22 cellular contexts compared by ENCODE assay signal in the genomic region with DNA sequence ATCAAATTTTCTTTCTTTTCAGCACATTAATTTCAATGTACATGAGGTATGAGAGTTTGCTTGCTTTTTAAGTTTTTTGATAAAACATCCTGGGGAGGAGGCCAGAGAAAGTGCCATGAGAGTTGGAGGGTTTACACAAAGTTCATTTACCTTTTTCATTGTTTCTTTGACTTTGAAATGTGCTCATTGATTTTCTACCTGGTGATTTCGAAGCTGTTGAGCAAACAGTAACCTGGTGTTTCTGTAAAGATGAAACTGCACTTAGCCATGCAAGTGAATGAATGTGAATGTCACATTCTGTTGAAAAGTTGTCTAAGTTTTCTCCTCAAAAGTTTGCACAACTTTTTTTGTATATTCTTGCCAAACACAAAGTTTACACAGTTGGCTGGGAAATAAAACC.
"Had no signal": no experiment of that assay in that cellular context is flagged by ENCODE, and none has a peak within 500 bp of the region (broad histone marks: within the 10 kb centered on the region; RNA-seq: fewer than 3 reads in every experiment).

No MANE protein-coding gene starts in this region.

- H3K4me3 Mint-ChIP-seq: dendritic cell treated with granulocyte-macrophage colony-stimulating factor and Interleukin-4, amounts not matched to agents 40 ng/mL and 50 ng/mL, for 4 days; immature natural killer cell; naive thymus-derived CD4-positive, alpha-beta T cell; nephron progenitor cell; stimulated activated memory B cell treated with anti-CD40 and anti-IgM and Interleukin-4, amounts not matched to agents 10 μg/mL and 1 μg/mL and 100 μg/mL, for 72 hours; stimulated activated naive CD8-positive, alpha-beta T cell treated with anti-CD3 and anti-CD28 coated beads, Interleukin-15, amount 100 ng/mL, for 72 hours had no signal

- H3K9me3 ChIP-seq: left ventricle myocardium inferior, psoas muscle, testis had no signal

- DNase-seq: foreskin keratinocyte; immature natural killer cell; left ventricle myocardium inferior; mesendoderm; naive thymus-derived CD4-positive, alpha-beta T cell; nephron progenitor cell; psoas muscle; retina; spleen; stimulated activated CD4-positive, alpha-beta T cell treated with anti-CD3 and anti-CD28 coated beads, Interleukin-15, amount 100 ng/mL, for 24 hours; stimulated activated CD4-positive, alpha-beta T cell treated with anti-CD3 and anti-CD28 coated beads, Interleukin-1b, Interleukin-23, amount 100 ng/mL, for 48 hours; stimulated activated CD4-positive, alpha-beta T cell treated with anti-CD3 and anti-CD28 coated beads, Interleukin-4, amount 100 ng/mL, for 24 hours; stimulated activated naive CD8-positive, alpha-beta T cell treated with anti-CD3 and anti-CD28 coated beads, Interleukin-15, amount 100 ng/mL, for 72 hours; testis; transverse colon had no signal

- H3K4me1 Mint-ChIP-seq: immature natural killer cell; naive thymus-derived CD4-positive, alpha-beta T cell; nephron progenitor cell; stimulated activated memory B cell treated with anti-CD40 and anti-IgM and Interleukin-4, amounts not matched to agents 10 μg/mL and 1 μg/mL and 100 μg/mL, for 72 hours; stimulated activated naive CD8-positive, alpha-beta T cell treated with anti-CD3 and anti-CD28 coated beads, Interleukin-15, amount 100 ng/mL, for 72 hours had no signal

- H3K4me3 ChIP-seq: left ventricle myocardium inferior, lung, psoas muscle, spleen, testis, transverse colon had no signal

- H3K9ac ChIP-seq: parathyroid adenoma had no signal

- H3K27ac Mint-ChIP-seq: dendritic cell treated with granulocyte-macrophage colony-stimulating factor and Interleukin-4, amounts not matched to agents 40 ng/mL and 50 ng/mL, for 4 days; immature natural killer cell; naive thymus-derived CD4-positive, alpha-beta T cell; nephron progenitor cell; stimulated activated memory B cell treated with anti-CD40 and anti-IgM and Interleukin-4, amounts not matched to agents 10 μg/mL and 1 μg/mL and 100 μg/mL, for 72 hours; stimulated activated naive CD8-positive, alpha-beta T cell treated with anti-CD3 and anti-CD28 coated beads, Interleukin-15, amount 100 ng/mL, for 72 hours had no signal

- H3K27ac ChIP-seq: foreskin keratinocyte, left ventricle myocardium inferior, parathyroid adenoma, psoas muscle, spleen, testis, transverse colon had no signal

- H3K4me1 ChIP-seq: foreskin keratinocyte, parathyroid adenoma, psoas muscle, spleen, testis, transverse colon had no signal

- H3K27me3 Mint-ChIP-seq: dendritic cell treated with granulocyte-macrophage colony-stimulating factor and Interleukin-4, amounts not matched to agents 40 ng/mL and 50 ng/mL, for 4 days; naive thymus-derived CD4-positive, alpha-beta T cell; stimulated activated memory B cell treated with anti-CD40 and anti-IgM and Interleukin-4, amounts not matched to agents 10 μg/mL and 1 μg/mL and 100 μg/mL, for 72 hours; stimulated activated naive CD8-positive, alpha-beta T cell treated with anti-CD3 and anti-CD28 coated beads, Interleukin-15, amount 100 ng/mL, for 72 hours had no signal

- H3K27me3 ChIP-seq: foreskin keratinocyte, spleen, testis, transverse colon had no signal

- H3K79me2 ChIP-seq: parathyroid adenoma had no signal

- FAIRE-seq: colon, keratinocyte had no signal

- H2AFZ ChIP-seq: parathyroid adenoma had no signal

- H3K36me3 Mint-ChIP-seq: immature natural killer cell; naive thymus-derived CD4-positive, alpha-beta T cell; stimulated activated memory B cell treated with anti-CD40 and anti-IgM and Interleukin-4, amounts not matched to agents 10 μg/mL and 1 μg/mL and 100 μg/mL, for 72 hours had no signal

- H3K9me3 Mint-ChIP-seq: dendritic cell treated with granulocyte-macrophage colony-stimulating factor and Interleukin-4, amounts not matched to agents 40 ng/mL and 50 ng/mL, for 4 days; stimulated activated naive CD8-positive, alpha-beta T cell treated with anti-CD3 and anti-CD28 coated beads, Interleukin-15, amount 100 ng/mL, for 72 hours had no signal

- ATAC-seq: foreskin keratinocyte; naive thymus-derived CD4-positive, alpha-beta T cell; psoas muscle; sciatic nerve; stimulated activated memory B cell treated with anti-CD40 and anti-IgM and Interleukin-4, amounts not matched to agents 10 μg/mL and 1 μg/mL and 100 μg/mL, for 72 hours; stimulated activated naive CD8-positive, alpha-beta T cell treated with anti-CD3 and anti-CD28 coated beads, Interleukin-15, amount 100 ng/mL, for 72 hours had no signal

- H3K36me3 ChIP-seq: left ventricle myocardium inferior, spleen, transverse colon had no signal
